ENCODE assay signal across 9 cellular contexts in the genomic region with DNA sequence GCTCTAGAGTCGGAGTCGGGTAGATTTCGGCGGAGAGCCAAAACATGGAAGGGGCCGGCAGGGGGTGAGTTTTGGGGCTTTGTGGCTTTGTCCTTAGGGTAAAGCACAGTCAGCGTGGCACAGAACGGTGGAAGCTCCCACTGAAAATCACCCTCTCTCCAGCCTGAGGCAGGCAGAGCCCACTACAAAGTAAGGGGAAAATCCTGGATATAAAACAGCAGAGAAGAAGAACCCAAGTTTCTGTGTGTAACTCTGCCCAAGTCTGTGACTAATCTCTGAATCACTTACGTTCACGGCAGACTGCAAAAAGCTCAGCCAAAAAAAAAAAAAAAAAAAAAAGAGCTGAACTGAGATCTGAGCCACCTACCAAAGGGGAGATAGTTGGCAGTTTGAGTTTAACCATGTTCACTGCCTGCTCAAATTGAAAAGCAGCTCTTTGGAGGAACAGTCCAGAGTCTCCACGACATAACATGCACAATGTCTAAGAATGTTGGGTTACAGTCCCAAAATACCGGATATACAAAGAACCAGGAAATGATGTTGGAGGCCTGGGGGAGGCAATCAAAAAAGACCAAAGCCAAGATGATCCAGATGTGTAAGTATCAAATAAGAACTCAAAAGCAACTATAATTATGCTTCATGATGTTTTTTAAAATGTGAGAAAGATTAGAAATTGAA. TPM values are rescaled to one million over a fixed set of nuclear protein-coding genes. Genes with fewer than 3 reads are reported as not detected.
A peak's percentile ranks its signal among the peaks of the same experiment; 100 is the strongest.
DNase-seq lines count a peak whose midpoint lies in the region; ATAC-seq, FAIRE-seq and TF ChIP-seq lines count a peak whose summit lies in the region.
"Had no signal": no experiment of that assay in that cellular context is flagged by ENCODE, and none has a peak within 500 bp of the region (broad histone marks: within the 10 kb centered on the region; RNA-seq: fewer than 3 reads in every experiment).

No MANE protein-coding gene starts in this region.

- intact Hi-C loops in pancreas (cut with DNase I) = no loop called here

- TF ChIP-seq POLR2A in Peyer's patch (IDR thresholded peaks at IDR 0.05) = no peak

- H3K27me3 ChIP-seq in pancreas = no peaks in the 10 kb centered on the region
- H3K27me3 ChIP-seq in Peyer's patch = no peaks in the 10 kb centered on the region

- DNase-seq in DMS 273 (lab: John Stamatoyannopoulos, UW; ENCODE audit: unreplicated experiment) = peak; percentile 36
- peak; percentile 3 for DNase-seq in NCI-H446 treated with DMSO at 0.1 percent for 48 hours (lab: John Stamatoyannopoulos, UW)
- peak; percentile 84 for DNase-seq in epithelial cell of esophagus (ENCODE audit: low read depth)
- DNase-seq in pancreas = no peak
- no peak for DNase-seq in activated CD4-positive, alpha-beta T cell treated with anti-CD3 and anti-CD28 coated beads for 1 hour
- DNase-seq in Peyer's patch = no peak
- DNase-seq: activated CD4-positive, alpha-beta memory T cell treated with anti-CD3 and anti-CD28 coated beads, Interleukin-2, amount 10 ng/mL, durations not matched to agents 7 days and 5 days had no signal

- peak in 3 of 4 donors; percentile 54 to 64 (median 55) for ATAC-seq in pancreas
- no peak for ATAC-seq in HG03571 (IDR thresholded peaks at IDR 0.05; ENCODE audit: unreplicated experiment)
- ATAC-seq in GM18907 (IDR thresholded peaks at IDR 0.05; ENCODE audit: unreplicated experiment) = no peak

- peaks cover 0 to 3% (median 0%) of the 10 kb centered on the region in 3 donors for H3K36me3 ChIP-seq in pancreas
- peaks cover 0 to 9% (median 0%) of the 10 kb centered on the region in 3 donors for H3K36me3 ChIP-seq in Peyer's patch

- no peak for FAIRE-seq in pancreas (lab: Jason Lieb, UNC)

- peaks cover 0 to 4% (median 0%) of the 10 kb centered on the region in 3 donors for H3K4me1 ChIP-seq in pancreas
- H3K4me1 ChIP-seq in Peyer's patch = no peaks in the 10 kb centered on the region

- H3K27ac ChIP-seq in pancreas (no peak overlapping the region), Peyer's patch (no peak overlapping the region)

- WGBS in pancreas, 2 donors = 69 to 72% methylated on average over 11 of the region's 11 CpGs

- no peaks in the 10 kb centered on the region for H3K9me3 ChIP-seq in pancreas
- no peaks in the 10 kb centered on the region for H3K9me3 ChIP-seq in Peyer's patch

- no peak overlapping the region for H3K4me3 ChIP-seq in epithelial cell of esophagus (ENCODE audit: low read length)
- H3K4me3 ChIP-seq in pancreas = no peak overlapping the region
- H3K4me3 ChIP-seq in Peyer's patch = no peak overlapping the region

- TF ChIP-seq CTCF in epithelial cell of esophagus (IDR thresholded peaks at IDR 0.05; ENCODE audit: insufficient read depth, low read depth, low read length, missing control alignments) (no peak), pancreas (IDR thresholded peaks at IDR 0.05) (no peak), Peyer's patch (IDR thresholded peaks at IDR 0.05) (no peak)

RNA-seq across cellular contexts. Expression of a gene that starts 26.7 kb away (rescaled TPM):
- total RNA-seq in pancreas = not detected
- not detected for polyA plus RNA-seq in pancreas
- not detected for total RNA-seq in Peyer's patch
- total RNA-seq: activated CD4-positive, alpha-beta memory T cell treated with anti-CD3 and anti-CD28 coated beads, Interleukin-2, amount 10 ng/mL, durations not matched to agents 7 days and 5 days had no signal

Comparison
In these comparisons a context has a peak if more than half of its experiments do, and no peak if none do; other contexts are left out.
1. DNase-seq: peak in DMS 273 (single experiment), NCI-H446 treated with DMSO at 0.1 percent for 48 hours (single experiment) and epithelial cell of esophagus (single experiment); none in pancreas (0 of 6), activated CD4-positive, alpha-beta T cell treated with anti-CD3 and anti-CD28 coated beads for 1 hour (single experiment) and Peyer's patch (0 of 3).
2. ATAC-seq: peak in pancreas (3 of 4); none in HG03571 (single experiment) and GM18907 (single experiment).